ENCODE assay signal across 8 cellular contexts in genomic region chr2:96874099-96874831, GRCh38. TPM values are rescaled to one million over a fixed set of nuclear protein-coding genes. Genes with fewer than 3 reads are reported as not detected.
DNase-seq lines count a peak whose midpoint lies in the region; ATAC-seq and TF ChIP-seq lines count a peak whose summit lies in the region.

No MANE protein-coding gene starts in this region.

- peak overlapping the region; percentile 62 for H3K4me3 Mint-ChIP-seq in stimulated activated memory B cell treated with anti-CD40 and anti-IgM and Interleukin-4, amounts not matched to agents 10 μg/mL and 1 μg/mL and 100 μg/mL, for 72 hours

- H3K4me2 ChIP-seq in mammary epithelial cell (ENCODE audit: insufficient read depth, low read depth, low read length): no peak overlapping the region

- BruUV-seq in mammary epithelial cell (replicated peaks; lab: Mats Ljungman, UMichigan): no TSS peak

- H3K27me3 ChIP-seq in mammary epithelial cell (ENCODE audit: insufficient read depth, low read length): no peaks in the 10 kb centered on the region

- peaks cover 16% of the 10 kb centered on the region for H3K27me3 Mint-ChIP-seq in stimulated activated memory B cell treated with anti-CD40 and anti-IgM and Interleukin-4, amounts not matched to agents 10 μg/mL and 1 μg/mL and 100 μg/mL, for 72 hours

- peaks cover 3% of the 10 kb centered on the region for H3K4me1 ChIP-seq in mammary epithelial cell (ENCODE audit: insufficient read depth, low read length)

- CTCF ChIA-PET in mammary epithelial cell (lab: Charles Lee; ENCODE audit: low non-redundant PET): no interaction called here

- peak overlapping the region; percentile 90 for H3K27ac Mint-ChIP-seq in stimulated activated memory B cell treated with anti-CD40 and anti-IgM and Interleukin-4, amounts not matched to agents 10 μg/mL and 1 μg/mL and 100 μg/mL, for 72 hours

- dilution Hi-C loops in mammary epithelial cell (cut with HindIII; ENCODE audit: low sequenced_read_pairs): loop anchor here (5.0 kb wide), 3 partner anchors 33 to 78 kb away; no protein-coding TSS in a partner anchor

- TF ChIP-seq CTCF in mammary epithelial cell (conservative IDR thresholded peaks at IDR 0.05 in 1 of 2, IDR thresholded peaks at IDR 0.05 in 1 of 2; ENCODE audit: extremely low read depth in 1 of 2, insufficient read depth in 1 of 2, low read depth in 1 of 2, low read length in 2 of 2): no peak

- H3K27ac ChIP-seq in mammary epithelial cell (ENCODE audit: insufficient read depth, low read depth, low read length): no peak overlapping the region

- H4K20me1 ChIP-seq in mammary epithelial cell (ENCODE audit: insufficient read depth, low read length): no peaks in the 10 kb centered on the region

- no peak overlapping the region for H3K4me3 ChIP-seq in mammary epithelial cell (replicated peaks in 1 of 3; ENCODE audit: insufficient read depth in 1 of 3, low read depth in 2 of 3, low read length in 3 of 3)

- H3K9me3 ChIP-seq in mammary epithelial cell (replicated peaks; ENCODE audit: insufficient read depth, low read length): no peaks in the 10 kb centered on the region

- peaks cover 62% of the 10 kb centered on the region for H3K4me1 Mint-ChIP-seq in stimulated activated memory B cell treated with anti-CD40 and anti-IgM and Interleukin-4, amounts not matched to agents 10 μg/mL and 1 μg/mL and 100 μg/mL, for 72 hours

- in situ Hi-C loops in mammary epithelial cell (cut with MboI; ENCODE audit: low sequenced_read_pairs in 2 of 2): no loop called here

- no peaks in the 10 kb centered on the region for H3K36me3 Mint-ChIP-seq in stimulated activated memory B cell treated with anti-CD40 and anti-IgM and Interleukin-4, amounts not matched to agents 10 μg/mL and 1 μg/mL and 100 μg/mL, for 72 hours

- WGBS in mammary epithelial cell (ENCODE audit: low coverage, missing lambda C conversion rate): 41% methylated on average over 14 of the region's 19 CpGs

- intact Hi-C loops in mammary epithelial cell (cut with micrococcal nuclease): no loop called here

- no peaks in the 10 kb centered on the region for H3K9me3 Mint-ChIP-seq in stimulated activated memory B cell treated with anti-CD40 and anti-IgM and Interleukin-4, amounts not matched to agents 10 μg/mL and 1 μg/mL and 100 μg/mL, for 72 hours

- peak; percentile 11 for DNase-seq in NCI-H510A treated with DMSO at 0.1 percent for 48 hours (lab: John Stamatoyannopoulos, UW)
- DNase-seq in NCI-H510A (lab: John Stamatoyannopoulos, UW): no peak
- DNase-seq in mammary epithelial cell: peak; percentile 64
- DNase-seq in NCI-H2196 treated with DMSO at 0.1 percent for 48 hours (lab: John Stamatoyannopoulos, UW; ENCODE audit: unreplicated experiment): no peak
- DNase-seq in NCI-H2107 (lab: John Stamatoyannopoulos, UW): no peak
- no peak for DNase-seq in hepatic stellate cell (ENCODE audit: low spot score)

- no peak overlapping the region for H2AFZ ChIP-seq in mammary epithelial cell (ENCODE audit: low read depth, low read length)

- H3K9ac ChIP-seq in mammary epithelial cell (ENCODE audit: insufficient read depth, low read length): no peak overlapping the region

- no peaks in the 10 kb centered on the region for H3K79me2 ChIP-seq in mammary epithelial cell (ENCODE audit: insufficient read depth, low read length)

- peak; percentile 35 for ATAC-seq in HG02763 (IDR thresholded peaks at IDR 0.05; ENCODE audit: unreplicated experiment)
- peak; percentile 92 for ATAC-seq in stimulated activated memory B cell treated with anti-CD40 and anti-IgM and Interleukin-4, amounts not matched to agents 10 μg/mL and 1 μg/mL and 100 μg/mL, for 72 hours

- H3K36me3 ChIP-seq in mammary epithelial cell (ENCODE audit: insufficient read depth, low read length): no peaks in the 10 kb centered on the region

RNA-seq across cellular contexts. Expression of gene SEMA4C, which starts 4.4 kb away (rescaled TPM):
- total RNA-seq in mammary epithelial cell: 10 to 100 TPM; 13.2 to 14.0 TPM
- 6.9 TPM for polyA plus RNA-seq in mammary epithelial cell
- 7.3 TPM for polyA minus RNA-seq in mammary epithelial cell

RNA-seq across cellular contexts. Expression of gene ANKRD39, which starts 16.4 kb away (rescaled TPM):
- 10 to 100 TPM in 1 of 2 donors, 1 to 10 TPM in 1; 7.8 to 12.3 TPM for total RNA-seq in mammary epithelial cell
- 13.8 TPM for polyA plus RNA-seq in mammary epithelial cell
- polyA minus RNA-seq in mammary epithelial cell: 2.8 TPM

RNA-seq across cellular contexts. Expression of gene ANKRD23, which starts 30.4 kb away (rescaled TPM):
- total RNA-seq in mammary epithelial cell: 1 to 10 TPM in 1 of 2 donors, under 1 TPM in 1; 0.82 to 1.7 TPM
- polyA plus RNA-seq in mammary epithelial cell: 0.49 TPM
- 0.36 TPM for polyA minus RNA-seq in mammary epithelial cell

RNA-seq across cellular contexts. Expression of gene CNNM3, which starts 58.2 kb away (rescaled TPM):
- total RNA-seq in mammary epithelial cell: 1 to 10 TPM; 5.7 to 5.8 TPM
- polyA plus RNA-seq in mammary epithelial cell: 5.0 TPM
- polyA minus RNA-seq in mammary epithelial cell: 5.9 TPM

Comparison
In these comparisons a context has a peak if more than half of its experiments do, and no peak if none do; other contexts are left out.
1. DNase-seq: peak in NCI-H510A treated with DMSO at 0.1 percent for 48 hours (single experiment) and mammary epithelial cell (single experiment); none in NCI-H510A (single experiment), NCI-H2196 treated with DMSO at 0.1 percent for 48 hours (single experiment), NCI-H2107 (single experiment) and hepatic stellate cell (single experiment).